ENCODE assay signal across 9 cellular contexts in genomic region chr18:79952996-79953559, GRCh38. TPM values are rescaled to one million over a fixed set of nuclear protein-coding genes. Genes with fewer than 3 reads are reported as not detected.
DNase-seq lines count a peak whose midpoint lies in the region; ATAC-seq and TF ChIP-seq lines count a peak whose summit lies in the region.
"Had no signal": no experiment of that assay in that cellular context is flagged by ENCODE, and none has a peak within 500 bp of the region (broad histone marks: within the 10 kb centered on the region; RNA-seq: fewer than 3 reads in every experiment).

No MANE protein-coding gene starts in this region.

- 52% methylated on average over 24 of the region's 24 CpGs for WGBS in smooth muscle cell (ENCODE audit: low lambda C conversion rate)

- peaks cover 26% of the 10 kb centered on the region for H4K20me1 ChIP-seq in smooth muscle cell (ENCODE audit: low read depth)

- peaks cover 15% of the 10 kb centered on the region for H3K4me1 ChIP-seq in smooth muscle cell (ENCODE audit: low read depth)

- TF ChIP-seq CTCF in WTC11 (IDR thresholded peaks at IDR 0.05): no peak
- no peak for TF ChIP-seq CTCF in smooth muscle cell (IDR thresholded peaks at IDR 0.05; ENCODE audit: borderline replicate concordance, insufficient read depth, poor library complexity, severe bottlenecking)
- TF ChIP-seq CTCF in GM10248 (IDR thresholded peaks at IDR 0.05; ENCODE audit: control extremely low read depth, extremely low read depth, low read depth, missing control alignments): no peak

- peaks cover 10% of the 10 kb centered on the region for H3K27me3 Mint-ChIP-seq in activated CD4-positive, alpha-beta T cell treated with anti-CD3 and anti-CD28 coated beads, Interleukin-2, amount 10 ng/mL, durations not matched to agents 7 days and 5 days
- H3K27me3 Mint-ChIP-seq in activated CD4-positive, alpha-beta T cell treated with anti-CD3 and anti-CD28 coated beads for 36 hours: no peaks in the 10 kb centered on the region
- H3K27me3 Mint-ChIP-seq in WTC11 (ENCODE audit: low read depth): peaks cover 78% of the 10 kb centered on the region

- DNase-seq in activated CD4-positive, alpha-beta T cell treated with anti-CD3 and anti-CD28 coated beads, Interleukin-2, amount 10 ng/mL, durations not matched to agents 7 days and 5 days: no peak
- DNase-seq in activated CD4-positive, alpha-beta T cell treated with anti-CD3 and anti-CD28 coated beads for 36 hours: no peak
- DNase-seq in WTC11 (ENCODE audit: low spot score) (peak; percentile 44), left kidney (ENCODE audit: low read depth, low spot score) (peak; percentile 44), smooth muscle cell (lab: John Stamatoyannopoulos, UW; ENCODE audit: unreplicated experiment) (no peak), GM10248 (ENCODE audit: extremely low spot score) (no peak), A172 (ENCODE audit: low spot score) (no peak)
- DNase-seq: NCI-H1930 had no signal

- intact Hi-C loops in activated CD4-positive, alpha-beta T cell treated with anti-CD3 and anti-CD28 coated beads for 36 hours (cut with DNase I, micrococcal nuclease): loop anchor here in 1 of 2 experiments (5.0 kb wide), 2 partner anchors 551 to 886 kb away; partner anchors contain the start of gene ATP9B

- POLR2A ChIA-PET in activated CD4-positive, alpha-beta T cell treated with anti-CD3 and anti-CD28 coated beads, Interleukin-2, amount 10 ng/mL, durations not matched to agents 7 days and 5 days (lab: Charles Lee): no interaction called here
- POLR2A ChIA-PET in activated CD4-positive, alpha-beta T cell treated with anti-CD3 and anti-CD28 coated beads for 36 hours (lab: Charles Lee): no interaction called here
- POLR2A ChIA-PET in WTC11 (lab: Charles Lee): interaction anchor here (0.7 to 1.0 kb wide), 2 partner anchors 81 to 143 kb away, joined by 3 to 4 read pairs; no protein-coding TSS in a partner anchor
- POLR2A ChIA-PET in GM10248 (lab: Yijun Ruan, JAX): no interaction called here

- peak overlapping the region; percentile 86 for H3K4me2 ChIP-seq in smooth muscle cell

- CTCF ChIA-PET in activated CD4-positive, alpha-beta T cell treated with anti-CD3 and anti-CD28 coated beads, Interleukin-2, amount 10 ng/mL, durations not matched to agents 7 days and 5 days (lab: Charles Lee): interaction anchor here (1.3 kb wide), 1 partner anchor 10 kb away, joined by 7 read pairs; no protein-coding TSS in a partner anchor
- CTCF ChIA-PET in activated CD4-positive, alpha-beta T cell treated with anti-CD3 and anti-CD28 coated beads for 36 hours (lab: Charles Lee): interaction anchor here (0.5 kb wide), 1 partner anchor 9 kb away, joined by 3 read pairs; no protein-coding TSS in a partner anchor
- CTCF ChIA-PET in WTC11 (lab: Charles Lee): interaction anchor here (0.6 to 2.2 kb wide), 6 partner anchors 9 to 247 kb away, joined by 3 to 7 read pairs (median 4); partner anchors contain the start of gene KCNG2
- CTCF ChIA-PET in GM10248 (lab: Yijun Ruan, JAX): interaction anchor here (1.2 kb wide), 1 partner anchor 12 kb away, joined by 3 read pairs; the partner anchor contains the start of gene HSBP1L1

- no peaks in the 10 kb centered on the region for H3F3A ChIP-seq in smooth muscle cell (ENCODE audit: low read depth)

- H3K27ac Mint-ChIP-seq in activated CD4-positive, alpha-beta T cell treated with anti-CD3 and anti-CD28 coated beads, Interleukin-2, amount 10 ng/mL, durations not matched to agents 7 days and 5 days: no peak overlapping the region
- H3K27ac Mint-ChIP-seq in activated CD4-positive, alpha-beta T cell treated with anti-CD3 and anti-CD28 coated beads for 36 hours: no peak overlapping the region
- H3K27ac Mint-ChIP-seq in WTC11: no peak overlapping the region

- no peaks in the 10 kb centered on the region for H3K9me3 ChIP-seq in smooth muscle cell (replicated peaks; ENCODE audit: low read depth)

- no peak overlapping the region for H3K27ac ChIP-seq in smooth muscle cell (ENCODE audit: low read depth)

- H3K79me2 ChIP-seq in smooth muscle cell (ENCODE audit: low read depth): peaks cover 31% of the 10 kb centered on the region

- H2AFZ ChIP-seq in smooth muscle cell (ENCODE audit: low read depth): no peak overlapping the region

- no peaks in the 10 kb centered on the region for H3K27me3 ChIP-seq in smooth muscle cell (ENCODE audit: low read depth)

- ATAC-seq in activated CD4-positive, alpha-beta T cell treated with anti-CD3 and anti-CD28 coated beads for 36 hours: no peak
- ATAC-seq in WTC11 (peak; percentile 35), GM19397 (IDR thresholded peaks at IDR 0.05; ENCODE audit: unreplicated experiment) (no peak)

- no peaks in the 10 kb centered on the region for H3K9me3 Mint-ChIP-seq in activated CD4-positive, alpha-beta T cell treated with anti-CD3 and anti-CD28 coated beads, Interleukin-2, amount 10 ng/mL, durations not matched to agents 7 days and 5 days
- H3K9me3 Mint-ChIP-seq in activated CD4-positive, alpha-beta T cell treated with anti-CD3 and anti-CD28 coated beads for 36 hours (ENCODE audit: low read depth): no peaks in the 10 kb centered on the region
- H3K9me3 Mint-ChIP-seq in WTC11: no peaks in the 10 kb centered on the region

- peaks cover 12% of the 10 kb centered on the region for H3K36me3 Mint-ChIP-seq in activated CD4-positive, alpha-beta T cell treated with anti-CD3 and anti-CD28 coated beads, Interleukin-2, amount 10 ng/mL, durations not matched to agents 7 days and 5 days (ENCODE audit: low read depth)
- H3K36me3 Mint-ChIP-seq in activated CD4-positive, alpha-beta T cell treated with anti-CD3 and anti-CD28 coated beads for 36 hours (ENCODE audit: low read depth): peaks cover 10% of the 10 kb centered on the region
- H3K36me3 Mint-ChIP-seq in WTC11: no peaks in the 10 kb centered on the region

- no peak overlapping the region for H3K9ac ChIP-seq in smooth muscle cell (ENCODE audit: low read depth)

- H3K4me3 Mint-ChIP-seq in activated CD4-positive, alpha-beta T cell treated with anti-CD3 and anti-CD28 coated beads, Interleukin-2, amount 10 ng/mL, durations not matched to agents 7 days and 5 days: peak overlapping the region; percentile 36
- H3K4me3 Mint-ChIP-seq in activated CD4-positive, alpha-beta T cell treated with anti-CD3 and anti-CD28 coated beads for 36 hours: no peak overlapping the region
- H3K4me3 Mint-ChIP-seq in WTC11: peak overlapping the region; percentile 60

- H3K4me1 Mint-ChIP-seq in activated CD4-positive, alpha-beta T cell treated with anti-CD3 and anti-CD28 coated beads, Interleukin-2, amount 10 ng/mL, durations not matched to agents 7 days and 5 days: peaks cover 25% of the 10 kb centered on the region
- peaks cover 37% of the 10 kb centered on the region for H3K4me1 Mint-ChIP-seq in activated CD4-positive, alpha-beta T cell treated with anti-CD3 and anti-CD28 coated beads for 36 hours
- H3K4me1 Mint-ChIP-seq in WTC11: peaks cover 24% of the 10 kb centered on the region

- peak overlapping the region; percentile 83 for H3K4me3 ChIP-seq in smooth muscle cell

- no peaks in the 10 kb centered on the region for H3K36me3 ChIP-seq in smooth muscle cell (ENCODE audit: low read depth)

TF ChIP-seq in WTC11, 78 proteins besides CTCF, POLR2A, EP300 and RAD21:
- TF ChIP-seq NFYB (CRISPR knock-in tag; conservative IDR thresholded peaks at IDR 0.05; ENCODE audit: low read depth) (peak; percentile 70), GABPB1 (CRISPR knock-in tag; IDR thresholded peaks at IDR 0.05) (no peak)

RNA-seq across cellular contexts. Expression of gene SLC66A2, which starts 1.6 kb away (rescaled TPM):
- total RNA-seq in activated CD4-positive, alpha-beta T cell treated with anti-CD3 and anti-CD28 coated beads, Interleukin-2, amount 10 ng/mL, durations not matched to agents 7 days and 5 days: 10 to 100 TPM; 28.3 to 34.6 TPM
- 10 to 100 TPM; 23.4 to 28.5 TPM for total RNA-seq in activated CD4-positive, alpha-beta T cell treated with anti-CD3 and anti-CD28 coated beads for 36 hours
- total RNA-seq in WTC11 (2021): 15.1 to 20.9 TPM (median 18.6 TPM) in 3 replicates
- total RNA-seq in smooth muscle cell: 21.2 and 23.6 TPM in 2 replicates
- polyA plus RNA-seq in smooth muscle cell: 37.2 and 37.9 TPM in 2 replicates
- 22.8 and 26.2 TPM in 2 replicates for total RNA-seq in A172 (2014; rRNA removed; shearing (Covaris generic))

RNA-seq across cellular contexts. Expression of gene HSBP1L1, which starts 11.4 kb away (rescaled TPM):
- total RNA-seq in activated CD4-positive, alpha-beta T cell treated with anti-CD3 and anti-CD28 coated beads, Interleukin-2, amount 10 ng/mL, durations not matched to agents 7 days and 5 days: 10 to 100 TPM in 1 of 2 experiments, 1 to 10 TPM in 1; 7.2 to 11.5 TPM
- total RNA-seq in activated CD4-positive, alpha-beta T cell treated with anti-CD3 and anti-CD28 coated beads for 36 hours: 10 to 100 TPM; 14.4 to 16.9 TPM
- total RNA-seq in WTC11 (2021): 1.4 to 1.7 TPM (median 1.6 TPM) in 3 replicates
- 11.8 and 24.6 TPM in 2 replicates for total RNA-seq in smooth muscle cell
- polyA plus RNA-seq in smooth muscle cell: 12.4 and 23.5 TPM in 2 replicates
- total RNA-seq in A172 (2014; rRNA removed; shearing (Covaris generic)): 5.8 and 14.2 TPM in 2 replicates

RNA-seq across cellular contexts. Expression of gene TXNL4A, which starts 35.3 kb away (rescaled TPM):
- total RNA-seq in activated CD4-positive, alpha-beta T cell treated with anti-CD3 and anti-CD28 coated beads, Interleukin-2, amount 10 ng/mL, durations not matched to agents 7 days and 5 days: 100 to 1,000 TPM; 131 TPM
- 100 to 1,000 TPM; 150 to 194 TPM for total RNA-seq in activated CD4-positive, alpha-beta T cell treated with anti-CD3 and anti-CD28 coated beads for 36 hours
- total RNA-seq in WTC11 (2021) (144 to 157 TPM (median 148 TPM) in 3 replicates), smooth muscle cell (61.1 and 62.2 TPM in 2 replicates)
- 243 and 254 TPM in 2 replicates for polyA plus RNA-seq in smooth muscle cell
- 67.4 and 86.6 TPM in 2 replicates for total RNA-seq in A172 (2014; rRNA removed; shearing (Covaris generic))

Comparison
In these comparisons a context has a peak if more than half of its experiments do, and no peak if none do; other contexts are left out.
1. DNase-seq: peak in WTC11 (single experiment) and left kidney (single experiment); none in activated CD4-positive, alpha-beta T cell treated with anti-CD3 and anti-CD28 coated beads, Interleukin-2, amount 10 ng/mL, durations not matched to agents 7 days and 5 days (single experiment), activated CD4-positive, alpha-beta T cell treated with anti-CD3 and anti-CD28 coated beads for 36 hours (single experiment), smooth muscle cell (single experiment), GM10248 (single experiment) and A172 (single experiment).